2 cellular contexts compared by ENCODE assay signal in the genomic region with DNA sequence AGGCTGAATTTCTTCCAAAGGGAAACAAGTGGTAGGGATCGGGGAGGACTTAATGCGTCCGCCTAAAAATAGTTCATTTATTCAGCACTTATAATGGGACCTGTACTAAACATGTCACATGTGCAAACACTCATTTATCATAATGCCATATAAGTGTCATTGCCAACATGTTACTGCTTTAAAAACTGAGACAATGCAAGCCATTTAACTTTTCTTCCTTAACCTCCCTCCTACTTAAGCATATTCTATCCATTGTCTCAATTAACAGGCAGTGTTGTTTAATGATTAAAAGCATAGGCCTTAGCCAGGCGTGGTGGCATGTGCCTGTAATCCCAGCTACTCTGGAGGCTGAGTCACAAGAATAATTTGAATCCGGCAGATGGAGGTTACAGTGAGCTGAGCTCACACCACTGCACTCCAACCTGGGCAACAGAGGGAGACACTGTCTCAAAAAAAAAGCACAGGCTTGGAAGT.
TF ChIP-seq lines count a peak whose summit lies in the region.

No MANE protein-coding gene starts in this region.

TF ChIP-seq in A549, 52 proteins besides CTCF, POLR2A, EP300 and RAD21 (continued from another document):
- TF ChIP-seq, protein P1, sequence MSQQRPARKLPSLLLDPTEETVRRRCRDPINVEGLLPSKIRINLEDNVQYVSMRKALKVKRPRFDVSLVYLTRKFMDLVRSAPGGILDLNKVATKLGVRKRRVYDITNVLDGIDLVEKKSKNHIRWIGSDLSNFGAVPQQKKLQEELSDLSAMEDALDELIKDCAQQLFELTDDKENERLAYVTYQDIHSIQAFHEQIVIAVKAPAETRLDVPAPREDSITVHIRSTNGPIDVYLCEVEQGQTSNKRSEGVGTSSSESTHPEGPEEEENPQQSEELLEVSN (IDR thresholded peaks at IDR 0.05; ENCODE audit: borderline replicate concordance, low read depth), result no peak
- no peak for TF ChIP-seq HOXA7 (CRISPR knock-in tag; IDR thresholded peaks at IDR 0.05)
- TF ChIP-seq RNF2 (IDR thresholded peaks at IDR 0.05; ENCODE audit: borderline replicate concordance, low read depth), result no peak
- TF ChIP-seq JUNB (IDR thresholded peaks at IDR 0.05), result no peak
- TF ChIP-seq NFE2L2 (conservative IDR thresholded peaks at IDR 0.05; ENCODE audit: low read length), result no peak

TF ChIP-seq in HEK293, 187 proteins besides CTCF, POLR2A, EP300 and RAD21 (continued from another document):
- TF ChIP-seq BCL11B (tag by site-specific recombination; IDR thresholded peaks at IDR 0.05; ENCODE audit: low read depth), result no peak
- peak; percentile 89 for TF ChIP-seq ZNF394 (tag by site-specific recombination; IDR thresholded peaks at IDR 0.05; ENCODE audit: borderline replicate concordance)
- no peak for TF ChIP-seq ZBTB7A (tag by site-specific recombination; IDR thresholded peaks at IDR 0.05; ENCODE audit: low read depth)
- no peak for TF ChIP-seq YY2 (tag by site-specific recombination; IDR thresholded peaks at IDR 0.05)
- TF ChIP-seq MZF1 (tag by site-specific recombination; IDR thresholded peaks at IDR 0.05; ENCODE audit: borderline replicate concordance), result peak; percentile 68; the same call in 1 of the 2 replicates
- TF ChIP-seq ZNF366 (tag by site-specific recombination; conservative IDR thresholded peaks at IDR 0.05), result peak; percentile 71
- TF ChIP-seq, protein P2, sequence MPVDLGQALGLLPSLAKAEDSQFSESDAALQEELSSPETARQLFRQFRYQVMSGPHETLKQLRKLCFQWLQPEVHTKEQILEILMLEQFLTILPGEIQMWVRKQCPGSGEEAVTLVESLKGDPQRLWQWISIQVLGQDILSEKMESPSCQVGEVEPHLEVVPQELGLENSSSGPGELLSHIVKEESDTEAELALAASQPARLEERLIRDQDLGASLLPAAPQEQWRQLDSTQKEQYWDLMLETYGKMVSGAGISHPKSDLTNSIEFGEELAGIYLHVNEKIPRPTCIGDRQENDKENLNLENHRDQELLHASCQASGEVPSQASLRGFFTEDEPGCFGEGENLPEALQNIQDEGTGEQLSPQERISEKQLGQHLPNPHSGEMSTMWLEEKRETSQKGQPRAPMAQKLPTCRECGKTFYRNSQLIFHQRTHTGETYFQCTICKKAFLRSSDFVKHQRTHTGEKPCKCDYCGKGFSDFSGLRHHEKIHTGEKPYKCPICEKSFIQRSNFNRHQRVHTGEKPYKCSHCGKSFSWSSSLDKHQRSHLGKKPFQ (tag by site-specific recombination; IDR thresholded peaks at IDR 0.05), result no peak
- TF ChIP-seq INSM2 (tag by site-specific recombination; IDR thresholded peaks at IDR 0.05), result peak; percentile 73; the same call in 1 of the 2 replicates
- TF ChIP-seq, protein P3, sequence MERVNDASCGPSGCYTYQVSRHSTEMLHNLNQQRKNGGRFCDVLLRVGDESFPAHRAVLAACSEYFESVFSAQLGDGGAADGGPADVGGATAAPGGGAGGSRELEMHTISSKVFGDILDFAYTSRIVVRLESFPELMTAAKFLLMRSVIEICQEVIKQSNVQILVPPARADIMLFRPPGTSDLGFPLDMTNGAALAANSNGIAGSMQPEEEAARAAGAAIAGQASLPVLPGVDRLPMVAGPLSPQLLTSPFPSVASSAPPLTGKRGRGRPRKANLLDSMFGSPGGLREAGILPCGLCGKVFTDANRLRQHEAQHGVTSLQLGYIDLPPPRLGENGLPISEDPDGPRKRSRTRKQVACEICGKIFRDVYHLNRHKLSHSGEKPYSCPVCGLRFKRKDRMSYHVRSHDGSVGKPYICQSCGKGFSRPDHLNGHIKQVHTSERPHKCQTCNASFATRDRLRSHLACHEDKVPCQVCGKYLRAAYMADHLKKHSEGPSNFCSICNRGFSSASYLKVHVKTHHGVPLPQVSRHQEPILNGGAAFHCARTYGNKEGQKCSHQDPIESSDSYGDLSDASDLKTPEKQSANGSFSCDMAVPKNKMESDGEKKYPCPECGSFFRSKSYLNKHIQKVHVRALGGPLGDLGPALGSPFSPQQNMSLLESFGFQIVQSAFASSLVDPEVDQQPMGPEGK (tag by site-specific recombination; IDR thresholded peaks at IDR 0.05), result peak; percentile 23; the same call in 1 of the 2 replicates
- TF ChIP-seq ZNF549 (tag by site-specific recombination; IDR thresholded peaks at IDR 0.05), result no peak
- TF ChIP-seq, protein P4, sequence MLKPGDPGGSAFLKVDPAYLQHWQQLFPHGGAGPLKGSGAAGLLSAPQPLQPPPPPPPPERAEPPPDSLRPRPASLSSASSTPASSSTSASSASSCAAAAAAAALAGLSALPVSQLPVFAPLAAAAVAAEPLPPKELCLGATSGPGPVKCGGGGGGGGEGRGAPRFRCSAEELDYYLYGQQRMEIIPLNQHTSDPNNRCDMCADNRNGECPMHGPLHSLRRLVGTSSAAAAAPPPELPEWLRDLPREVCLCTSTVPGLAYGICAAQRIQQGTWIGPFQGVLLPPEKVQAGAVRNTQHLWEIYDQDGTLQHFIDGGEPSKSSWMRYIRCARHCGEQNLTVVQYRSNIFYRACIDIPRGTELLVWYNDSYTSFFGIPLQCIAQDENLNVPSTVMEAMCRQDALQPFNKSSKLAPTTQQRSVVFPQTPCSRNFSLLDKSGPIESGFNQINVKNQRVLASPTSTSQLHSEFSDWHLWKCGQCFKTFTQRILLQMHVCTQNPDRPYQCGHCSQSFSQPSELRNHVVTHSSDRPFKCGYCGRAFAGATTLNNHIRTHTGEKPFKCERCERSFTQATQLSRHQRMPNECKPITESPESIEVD (tag by site-specific recombination; IDR thresholded peaks at IDR 0.05), result peak; percentile 77
- no peak for TF ChIP-seq ZNF473 (tag by site-specific recombination; IDR thresholded peaks at IDR 0.05)
- no peak for TF ChIP-seq ZNF324 (tag by site-specific recombination; IDR thresholded peaks at IDR 0.05)
- no peak for TF ChIP-seq MYNN (tag by site-specific recombination; IDR thresholded peaks at IDR 0.05; ENCODE audit: borderline replicate concordance)
- no peak for TF ChIP-seq ZNF747 (tag by site-specific recombination; IDR thresholded peaks at IDR 0.05)
- no peak for TF ChIP-seq ZNF645 (tag by site-specific recombination; IDR thresholded peaks at IDR 0.05)
- TF ChIP-seq ZNF629 (tag by site-specific recombination; IDR thresholded peaks at IDR 0.05), result peak; percentile 48
- peak; percentile 81 for TF ChIP-seq ZBTB17 (tag by site-specific recombination; IDR thresholded peaks at IDR 0.05)
- no peak for TF ChIP-seq PRDM1 (tag by site-specific recombination; IDR thresholded peaks at IDR 0.05)
- TF ChIP-seq OVOL3 (tag by site-specific recombination; IDR thresholded peaks at IDR 0.05), result no peak
- no peak for TF ChIP-seq ZBTB8A (tag by site-specific recombination; IDR thresholded peaks at IDR 0.05)
- TF ChIP-seq ZNF623 (tag by site-specific recombination; IDR thresholded peaks at IDR 0.05), result no peak
- no peak for TF ChIP-seq ZNF664 (tag by site-specific recombination; IDR thresholded peaks at IDR 0.05)
- TF ChIP-seq ZNF561 (tag by site-specific recombination; IDR thresholded peaks at IDR 0.05; ENCODE audit: borderline replicate concordance), result no peak
- TF ChIP-seq ZNF2 (tag by site-specific recombination; IDR thresholded peaks at IDR 0.05), result peak; percentile 34; the same call in 1 of the 2 replicates
- TF ChIP-seq ZNF530 (tag by site-specific recombination; IDR thresholded peaks at IDR 0.05; ENCODE audit: low read depth), result no peak
- TF ChIP-seq SCRT1 (tag by site-specific recombination; IDR thresholded peaks at IDR 0.05; ENCODE audit: borderline replicate concordance), result 0 out of 2 replicates have a peak, but pooled peaks have one; percentile 28
- no peak for TF ChIP-seq ZNF670 (tag by site-specific recombination; IDR thresholded peaks at IDR 0.05; ENCODE audit: low read depth)
- TF ChIP-seq ZNF692 (tag by site-specific recombination; IDR thresholded peaks at IDR 0.05), result peak; percentile 55; the same call in 1 of the 2 replicates
- TF ChIP-seq SP7 (tag by site-specific recombination; IDR thresholded peaks at IDR 0.05), result peak; percentile 72
- TF ChIP-seq ZNF580 (tag by site-specific recombination; IDR thresholded peaks at IDR 0.05), result no peak
- TF ChIP-seq ZNF10 (tag by site-specific recombination; IDR thresholded peaks at IDR 0.05), result no peak
- peak; percentile 70; the same call in 1 of the 2 replicates for TF ChIP-seq ZNF600 (tag by site-specific recombination; IDR thresholded peaks at IDR 0.05)
- no peak for TF ChIP-seq ZNF223 (tag by site-specific recombination; IDR thresholded peaks at IDR 0.05)
- TF ChIP-seq ZNF274 (IDR thresholded peaks at IDR 0.05; ENCODE audit: low read length), result no peak
- no peak for TF ChIP-seq ZNF274 (tag by site-specific recombination; IDR thresholded peaks at IDR 0.05; ENCODE audit: borderline replicate concordance)
- no peak for TF ChIP-seq ZNF132 (tag by site-specific recombination; IDR thresholded peaks at IDR 0.05; ENCODE audit: borderline replicate concordance)
- no peak for TF ChIP-seq GLIS1 (tag by site-specific recombination; IDR thresholded peaks at IDR 0.05)
- TF ChIP-seq FEZF1 (tag by site-specific recombination; IDR thresholded peaks at IDR 0.05), result peak; percentile 46; the same call in 1 of the 2 replicates
- TF ChIP-seq ZBTB44 (tag by site-specific recombination; IDR thresholded peaks at IDR 0.05), result no peak
- TF ChIP-seq ZEB2 (tag by site-specific recombination; IDR thresholded peaks at IDR 0.05), result peak; percentile 43; the same call in 1 of the 2 replicates
- TF ChIP-seq ZNF175 (tag by site-specific recombination; IDR thresholded peaks at IDR 0.05), result no peak
- TF ChIP-seq, protein P5, sequence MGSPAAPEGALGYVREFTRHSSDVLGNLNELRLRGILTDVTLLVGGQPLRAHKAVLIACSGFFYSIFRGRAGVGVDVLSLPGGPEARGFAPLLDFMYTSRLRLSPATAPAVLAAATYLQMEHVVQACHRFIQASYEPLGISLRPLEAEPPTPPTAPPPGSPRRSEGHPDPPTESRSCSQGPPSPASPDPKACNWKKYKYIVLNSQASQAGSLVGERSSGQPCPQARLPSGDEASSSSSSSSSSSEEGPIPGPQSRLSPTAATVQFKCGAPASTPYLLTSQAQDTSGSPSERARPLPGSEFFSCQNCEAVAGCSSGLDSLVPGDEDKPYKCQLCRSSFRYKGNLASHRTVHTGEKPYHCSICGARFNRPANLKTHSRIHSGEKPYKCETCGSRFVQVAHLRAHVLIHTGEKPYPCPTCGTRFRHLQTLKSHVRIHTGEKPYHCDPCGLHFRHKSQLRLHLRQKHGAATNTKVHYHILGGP (tag by site-specific recombination; IDR thresholded peaks at IDR 0.05), result no peak
- TF ChIP-seq OSR2 (tag by site-specific recombination; IDR thresholded peaks at IDR 0.05), result peak; percentile 85
- TF ChIP-seq WT1 (tag by site-specific recombination; IDR thresholded peaks at IDR 0.05), result peak; percentile 56
- no peak for TF ChIP-seq ZNF596 (tag by site-specific recombination; IDR thresholded peaks at IDR 0.05)
